ENCODE assay signal across 10 cellular contexts in the genomic region with DNA sequence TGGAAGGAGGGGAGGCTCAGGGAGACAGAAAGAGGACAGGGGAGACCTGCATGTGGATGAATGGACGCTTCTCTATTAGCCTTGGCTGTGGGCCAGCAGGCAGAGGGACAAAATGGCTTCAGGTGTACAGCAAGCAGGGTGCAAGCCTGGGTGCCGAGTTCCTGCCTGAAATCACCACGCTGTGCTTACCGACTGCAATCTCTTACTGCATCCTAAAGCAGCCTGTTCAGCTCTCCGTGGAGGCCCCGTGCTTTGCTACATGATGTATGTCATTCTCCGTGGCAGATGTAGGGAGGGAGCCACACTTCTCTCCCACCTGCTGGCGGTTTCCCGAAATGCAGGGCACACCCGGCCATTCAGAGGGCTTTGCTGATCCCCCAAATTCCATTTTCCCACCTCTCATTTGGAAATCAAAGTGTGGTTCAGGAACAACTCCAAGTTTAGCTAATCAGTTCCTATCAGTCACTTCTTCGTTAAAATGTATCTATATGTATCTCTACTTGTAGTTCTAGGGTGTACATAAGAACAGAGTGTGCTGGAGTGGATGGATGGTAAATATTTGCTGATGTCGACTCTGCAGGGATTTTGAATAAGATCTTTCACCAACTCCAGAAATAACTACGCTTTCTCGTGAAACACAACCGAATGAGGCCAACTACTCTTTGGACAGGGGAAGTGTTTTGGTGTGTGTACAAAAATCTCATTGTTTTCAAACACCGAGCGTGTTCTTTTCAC.
DNase-seq lines count a peak whose midpoint lies in the region; ATAC-seq, FAIRE-seq and TF ChIP-seq lines count a peak whose summit lies in the region.
"Had no signal": no experiment of that assay in that cellular context is flagged by ENCODE, and none has a peak within 500 bp of the region (broad histone marks: within the 10 kb centered on the region; RNA-seq: fewer than 3 reads in every experiment).

No MANE protein-coding gene starts in this region.

- no peak overlapping the region for H3K27ac Mint-ChIP-seq in T-cell
- H3K27ac Mint-ChIP-seq: T-helper 2 cell treated with Interferon-gamma antibody and Interleukin-4, amounts not matched to agents 5 μg/mL and 100 μg/mL, for 36 hours had no signal

- H3K4me3 ChIP-seq in A549, result no peak overlapping the region

- H3K9me3 Mint-ChIP-seq in T-cell, result no peaks in the 10 kb centered on the region
- H3K9me3 Mint-ChIP-seq: T-helper 2 cell treated with Interferon-gamma antibody and Interleukin-4, amounts not matched to agents 5 μg/mL and 100 μg/mL, for 36 hours had no signal

- peaks cover 17 to 34% of the 10 kb centered on the region in 2 donors for H3K27me3 Mint-ChIP-seq in T-cell

- WGBS in A549 (ENCODE audit: missing lambda C conversion rate), result 10% methylated on average over 17 of the region's 17 CpGs

- no peak for TF ChIP-seq POLR2A in A549 (IDR thresholded peaks at IDR 0.05; ENCODE audit: low read length)

- no peak overlapping the region for H3K4me3 Mint-ChIP-seq in T-cell
- H3K4me3 Mint-ChIP-seq: T-helper 2 cell treated with Interferon-gamma antibody and Interleukin-4, amounts not matched to agents 5 μg/mL and 100 μg/mL, for 36 hours had no signal

- TF ChIP-seq CTCF in A549 (IDR thresholded peaks at IDR 0.05) (no peak), foreskin keratinocyte (conservative IDR thresholded peaks at IDR 0.05) (peak; percentile 75)

- peak in 1 of 2 experiments; percentile 6 for DNase-seq in A549 (ENCODE audit: low read depth in 1 of 2, low spot score in 1 of 2)
- peak; percentile 94 for DNase-seq in NCI-H748 (lab: John Stamatoyannopoulos, UW; ENCODE audit: unreplicated experiment)
- no peak for DNase-seq in foreskin keratinocyte
- DNase-seq in T-cell, result no peak
- DNase-seq in UCSD-AML1 (lab: John Stamatoyannopoulos, UW; ENCODE audit: unreplicated experiment), result no peak
- DNase-seq: cortex of kidney had no signal

- no peak for TF ChIP-seq RAD21 in A549 (conservative IDR thresholded peaks at IDR 0.05 in 1 of 2, IDR thresholded peaks at IDR 0.05 in 1 of 2)
- no peak for TF ChIP-seq RAD21 in Ishikawa (IDR thresholded peaks at IDR 0.05; ENCODE audit: low read depth)

- peaks cover 0 to 2% (median 0%) of the 10 kb centered on the region in 3 donors for H3K4me1 Mint-ChIP-seq in T-cell

- CTCF ChIA-PET in A549 (lab: Yijun Ruan, JAX) (interaction anchor here (1.3 kb wide), 1 partner anchor 8 kb away, joined by 3 read pairs; no protein-coding TSS in a partner anchor), T-cell (lab: Charles Lee) (no interaction called here)

- TF ChIP-seq EP300 in A549 (IDR thresholded peaks at IDR 0.05) (no peak), Ishikawa (IDR thresholded peaks at IDR 0.05; ENCODE audit: borderline replicate concordance) (no peak)

- FAIRE-seq in A549 (lab: Jason Lieb, UNC), result no peak

- POLR2A ChIA-PET in A549 (lab: Yijun Ruan, JAX) (no interaction called here), T-cell (lab: Charles Lee) (no interaction called here)

- H3K4me1 ChIP-seq in A549 (no peaks in the 10 kb centered on the region), foreskin keratinocyte (no peaks in the 10 kb centered on the region)

- H3K27ac ChIP-seq in A549, result no peak overlapping the region
- no peak overlapping the region for H3K27ac ChIP-seq in foreskin keratinocyte

- ATAC-seq in A549 (peak in 1 of 2 experiments; percentile 63; a peak in 3 of 6 replicates), foreskin keratinocyte (peak; percentile 68), GM21526 (IDR thresholded peaks at IDR 0.05; ENCODE audit: low FRiP score, unreplicated experiment) (no peak), T-cell (replicated peaks in 1 of 4) (no peak), HG02678 (IDR thresholded peaks at IDR 0.05; ENCODE audit: unreplicated experiment) (no peak)

- no peaks in the 10 kb centered on the region for H3K9me3 ChIP-seq in A549

- H3K4me2 ChIP-seq in A549, result 0 out of 3 replicates have a peak overlapping the region, but pooled peaks have one; percentile 36

- no peaks in the 10 kb centered on the region for H3K27me3 ChIP-seq in foreskin keratinocyte

- H3K36me3 Mint-ChIP-seq in T-cell, result no peaks in the 10 kb centered on the region

TF ChIP-seq in A549, 52 proteins besides CTCF, POLR2A, EP300 and RAD21:
- no peak for TF ChIP-seq NFE2L2 (conservative IDR thresholded peaks at IDR 0.05; ENCODE audit: low read length)
- no peak for TF ChIP-seq CBX8 (IDR thresholded peaks at IDR 0.05)
- TF ChIP-seq FOSL2 (IDR thresholded peaks at IDR 0.05), result no peak
- no peak for TF ChIP-seq FOSL2 (CRISPR knock-in tag; IDR thresholded peaks at IDR 0.05)
- TF ChIP-seq, protein P1, sequence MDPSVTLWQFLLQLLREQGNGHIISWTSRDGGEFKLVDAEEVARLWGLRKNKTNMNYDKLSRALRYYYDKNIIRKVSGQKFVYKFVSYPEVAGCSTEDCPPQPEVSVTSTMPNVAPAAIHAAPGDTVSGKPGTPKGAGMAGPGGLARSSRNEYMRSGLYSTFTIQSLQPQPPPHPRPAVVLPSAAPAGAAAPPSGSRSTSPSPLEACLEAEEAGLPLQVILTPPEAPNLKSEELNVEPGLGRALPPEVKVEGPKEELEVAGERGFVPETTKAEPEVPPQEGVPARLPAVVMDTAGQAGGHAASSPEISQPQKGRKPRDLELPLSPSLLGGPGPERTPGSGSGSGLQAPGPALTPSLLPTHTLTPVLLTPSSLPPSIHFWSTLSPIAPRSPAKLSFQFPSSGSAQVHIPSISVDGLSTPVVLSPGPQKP (IDR thresholded peaks at IDR 0.05; ENCODE audit: low read depth, low read length), result no peak
- no peak for TF ChIP-seq ZNF302 (CRISPR knock-in tag; IDR thresholded peaks at IDR 0.05)
- TF ChIP-seq, protein P2, sequence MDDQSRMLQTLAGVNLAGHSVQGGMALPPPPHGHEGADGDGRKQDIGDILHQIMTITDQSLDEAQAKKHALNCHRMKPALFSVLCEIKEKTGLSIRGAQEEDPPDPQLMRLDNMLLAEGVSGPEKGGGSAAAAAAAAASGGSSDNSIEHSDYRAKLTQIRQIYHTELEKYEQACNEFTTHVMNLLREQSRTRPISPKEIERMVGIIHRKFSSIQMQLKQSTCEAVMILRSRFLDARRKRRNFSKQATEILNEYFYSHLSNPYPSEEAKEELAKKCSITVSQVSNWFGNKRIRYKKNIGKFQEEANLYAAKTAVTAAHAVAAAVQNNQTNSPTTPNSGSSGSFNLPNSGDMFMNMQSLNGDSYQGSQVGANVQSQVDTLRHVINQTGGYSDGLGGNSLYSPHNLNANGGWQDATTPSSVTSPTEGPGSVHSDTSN (IDR thresholded peaks at IDR 0.05), result no peak
- no peak for TF ChIP-seq TP53 (CRISPR knock-in tag; IDR thresholded peaks at IDR 0.05)
- no peak for TF ChIP-seq CHD4 (IDR thresholded peaks at IDR 0.05; ENCODE audit: borderline replicate concordance)
TF ChIP-seq in A549: peak in this region for 0.

TF ChIP-seq in Ishikawa, 13 proteins besides CTCF, POLR2A, EP300 and RAD21:
- TF ChIP-seq, protein P3, sequence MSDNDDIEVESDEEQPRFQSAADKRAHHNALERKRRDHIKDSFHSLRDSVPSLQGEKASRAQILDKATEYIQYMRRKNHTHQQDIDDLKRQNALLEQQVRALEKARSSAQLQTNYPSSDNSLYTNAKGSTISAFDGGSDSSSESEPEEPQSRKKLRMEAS (IDR thresholded peaks at IDR 0.05), result no peak
- peak; percentile 17; the same call in 1 of the 2 replicates for TF ChIP-seq NFIC (IDR thresholded peaks at IDR 0.05)
TF ChIP-seq in Ishikawa: peak in this region for 1.
